In the genomic region with DNA sequence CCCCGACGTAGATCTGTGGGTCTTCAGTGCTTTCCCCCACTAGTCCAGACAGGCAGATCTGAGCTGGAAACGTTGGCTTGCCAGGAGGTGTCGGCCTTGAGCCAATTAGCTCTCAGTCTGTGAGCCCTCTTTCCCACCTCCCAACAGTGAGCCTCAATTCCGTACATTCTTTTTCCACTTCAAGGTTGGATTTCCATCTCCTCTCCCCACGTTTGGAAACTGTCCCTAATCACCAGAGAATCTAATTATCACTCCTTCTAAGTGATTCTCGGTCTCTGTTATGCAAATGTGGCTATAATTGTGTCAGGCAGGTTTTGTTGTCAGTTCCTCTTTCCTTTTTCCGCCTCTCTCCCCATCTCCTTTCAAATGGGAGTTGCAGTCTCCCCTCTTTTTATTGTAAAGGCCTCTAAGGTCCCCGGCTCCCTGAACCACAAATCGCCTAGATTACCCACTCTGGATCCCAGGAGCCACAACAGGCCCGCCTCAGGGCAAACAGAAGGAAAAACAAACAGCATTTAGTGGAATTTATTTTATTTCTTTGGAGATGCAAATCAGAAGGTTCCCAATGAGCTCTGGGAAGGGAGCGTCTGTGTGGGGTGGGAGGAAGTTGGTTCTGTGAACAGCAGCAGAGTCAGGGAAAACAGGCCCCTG, we compare ENCODE assay signal across 14 cellular contexts. TPM values are rescaled to one million over a fixed set of nuclear protein-coding genes. Genes with fewer than 3 reads are reported as not detected.
DNase-seq lines count a peak whose midpoint lies in the region; ATAC-seq, FAIRE-seq and TF ChIP-seq lines count a peak whose summit lies in the region.
"Had no signal": no experiment of that assay in that cellular context is flagged by ENCODE, and none has a peak within 500 bp of the region (broad histone marks: within the 10 kb centered on the region; RNA-seq: fewer than 3 reads in every experiment).

No MANE protein-coding gene starts in this region.

- H3K4me3 Mint-ChIP-seq in nephron progenitor cell, result no peak overlapping the region
- H3K4me3 Mint-ChIP-seq: activated naive CD4-positive, alpha-beta T cell treated with anti-CD3 and anti-CD28 coated beads for 36 hours; immature natural killer cell had no signal

- no peak overlapping the region for H3K4me3 ChIP-seq in A673 (ENCODE audit: low read depth, low read length, poor library complexity, severe bottlenecking)

- no peaks in the 10 kb centered on the region for H3K36me3 ChIP-seq in A673 (ENCODE audit: insufficient read depth, low read length, poor library complexity, severe bottlenecking)

- no peaks in the 10 kb centered on the region for H3K36me3 Mint-ChIP-seq in nephron progenitor cell (ENCODE audit: low read depth)
- H3K36me3 Mint-ChIP-seq: immature natural killer cell had no signal

- H3K9me3 Mint-ChIP-seq in nephron progenitor cell, result peaks cover 2% of the 10 kb centered on the region
- H3K9me3 Mint-ChIP-seq: activated naive CD4-positive, alpha-beta T cell treated with anti-CD3 and anti-CD28 coated beads for 36 hours; immature natural killer cell had no signal

- intact Hi-C loops in A673 (cut with micrococcal nuclease; ENCODE audit: unreplicated experiment), result no loop called here

- no peak for DNase-seq in GM18507 (ENCODE audit: extremely low spot score, insufficient read length, low read depth)
- peak; percentile 59 to 66 for DNase-seq in SHP77 (lab: John Stamatoyannopoulos, UW)
- peak; percentile 21 for DNase-seq in nephron progenitor cell
- no peak for DNase-seq in A673 (ENCODE audit: low spot score)
- DNase-seq in substantia nigra (lab: John Stamatoyannopoulos, UW), result no peak
- DNase-seq: activated CD4-positive, CD25-positive, alpha-beta regulatory T cell treated with anti-CD3 and anti-CD28 coated beads, Interleukin-2, amount 50 U/mL, for 72 hours; activated naive CD4-positive, alpha-beta T cell treated with anti-CD3 and anti-CD28 coated beads for 36 hours; GDM1; HCEC 1CT; immature natural killer cell; NCI-H774 had no signal

- peak; percentile 72 for FAIRE-seq in GM18507 (lab: Jason Lieb, UNC)

- POLR2A ChIA-PET in A673 (lab: Charles Lee; ENCODE audit: low non-redundant PET), result interaction anchor here (0.6 kb wide), 1 partner anchor 190 kb away, joined by 4 read pairs; no protein-coding TSS in a partner anchor

- no peaks in the 10 kb centered on the region for H3K9me3 ChIP-seq in A673 (ENCODE audit: low read depth, low read length, poor library complexity, severe bottlenecking)

- H3K27me3 ChIP-seq in A673 (replicated peaks; ENCODE audit: insufficient read depth, low read depth, low read length, poor library complexity), result peaks cover 22% of the 10 kb centered on the region

- no peak overlapping the region for H3K27ac Mint-ChIP-seq in nephron progenitor cell
- H3K27ac Mint-ChIP-seq: activated naive CD4-positive, alpha-beta T cell treated with anti-CD3 and anti-CD28 coated beads for 36 hours; immature natural killer cell had no signal

- H3K4me1 Mint-ChIP-seq in nephron progenitor cell, result peaks cover 40% of the 10 kb centered on the region
- H3K4me1 Mint-ChIP-seq: immature natural killer cell had no signal

- TF ChIP-seq CTCF in nephron progenitor cell (IDR thresholded peaks at IDR 0.05) (no peak), A673 (conservative IDR thresholded peaks at IDR 0.05; ENCODE audit: low read depth, low read length) (no peak)

- CTCF ChIA-PET in A673 (lab: Charles Lee), result no interaction called here

- ATAC-seq in HG03520 (IDR thresholded peaks at IDR 0.05; ENCODE audit: unreplicated experiment), result peak; percentile 41
- ATAC-seq in HG03280 (IDR thresholded peaks at IDR 0.05; ENCODE audit: unreplicated experiment), result no peak

- H3K4me1 ChIP-seq in A673 (ENCODE audit: insufficient read depth, low read length, poor library complexity, severe bottlenecking), result no peaks in the 10 kb centered on the region
- H3K4me1 ChIP-seq: parathyroid adenoma had no signal

- H3K27ac ChIP-seq in A673 (ENCODE audit: low read depth, low read length, poor library complexity, severe bottlenecking) (no peak overlapping the region), substantia nigra (ENCODE audit: low read depth, low read length, poor library complexity, severe bottlenecking) (no peak overlapping the region)
- H3K27ac ChIP-seq: parathyroid adenoma had no signal

- H3K27me3 Mint-ChIP-seq in nephron progenitor cell (ENCODE audit: low read depth, poor library complexity), result peaks cover 21% of the 10 kb centered on the region

- no TSS peak for BruUV-seq in A673 (replicated peaks; lab: Mats Ljungman, UMichigan)

RNA-seq across cellular contexts. Expression of a gene that starts 29.4 kb away (rescaled TPM):
- total RNA-seq in A673 (2021), result not detected in 2 replicates
- total RNA-seq: activated naive CD4-positive, alpha-beta T cell treated with anti-CD3 and anti-CD28 coated beads for 36 hours had no signal

Comparison
In these comparisons a context has a peak if more than half of its experiments do, and no peak if none do; other contexts are left out.
1. DNase-seq: peak in SHP77 (2 of 2) and nephron progenitor cell (single experiment); none in GM18507 (single experiment), A673 (single experiment) and substantia nigra (0 of 49).